Comparison of ENCODE assay signal across 30 cellular contexts in the genomic region with DNA sequence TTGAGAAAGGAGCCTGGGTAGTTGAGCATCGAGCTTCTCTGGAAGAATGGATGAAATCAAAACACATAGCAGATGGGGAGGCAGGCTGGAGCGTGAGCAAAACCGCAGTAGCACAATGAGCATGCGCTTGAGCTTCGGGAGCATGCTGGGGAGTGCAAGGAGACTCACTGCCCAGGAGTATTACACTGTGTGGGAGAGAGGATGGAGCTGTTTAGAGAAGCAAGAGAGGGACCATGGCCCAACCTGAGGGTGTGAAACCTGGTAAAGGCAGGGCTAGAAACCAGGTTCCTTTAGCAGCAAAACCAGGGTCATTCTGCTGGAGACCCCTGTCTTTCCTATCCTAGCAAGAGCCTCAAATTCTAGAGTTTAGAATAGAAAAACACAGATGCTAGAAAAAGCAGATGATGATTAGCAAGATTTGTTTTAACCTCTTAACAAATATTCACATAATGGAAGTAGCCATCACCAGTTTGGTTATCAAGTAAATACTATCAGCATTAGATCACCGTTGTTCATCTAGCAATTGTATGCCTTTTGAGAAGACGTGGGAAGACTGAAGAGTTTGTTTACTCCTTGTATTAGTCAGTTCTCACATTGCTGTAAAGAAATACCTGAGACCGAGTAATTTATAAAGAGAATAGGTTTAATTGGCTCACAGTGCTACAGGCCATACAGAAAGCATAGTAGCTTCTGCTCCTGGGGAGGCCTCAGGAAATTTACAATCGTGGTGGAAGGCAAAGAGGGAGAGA.
A peak's percentile ranks its signal among the peaks of the same experiment; 100 is the strongest.
DNase-seq lines count a peak whose midpoint lies in the region; TF ChIP-seq lines count a peak whose summit lies in the region.
"Had no signal": no experiment of that assay in that cellular context is flagged by ENCODE, and none has a peak within 500 bp of the region (broad histone marks: within the 10 kb centered on the region; RNA-seq: fewer than 3 reads in every experiment).

No MANE protein-coding gene starts in this region.

- H3K36me3 Mint-ChIP-seq in neural progenitor cell = no peaks in the 10 kb centered on the region
- H3K36me3 Mint-ChIP-seq: activated naive CD8-positive, alpha-beta T cell; CD8-positive, alpha-beta memory T cell; naive thymus-derived CD8-positive, alpha-beta T cell; WTC11 had no signal

- no peaks in the 10 kb centered on the region for H3K9me3 ChIP-seq in neural progenitor cell (ENCODE audit: low read depth)
- H3K9me3 ChIP-seq: ascending aorta, MG63, psoas muscle, sigmoid colon, tibial artery had no signal

- CTCF ChIA-PET in HEK293T (lab: Yijun Ruan, JAX) = no interaction called here

- POLR2A ChIA-PET in HEK293T (lab: Yijun Ruan, JAX) = no interaction called here

- no peaks in the 10 kb centered on the region for H4K20me1 ChIP-seq in neural progenitor cell (ENCODE audit: low read depth)

- no peak overlapping the region for H3K4me3 ChIP-seq in neural progenitor cell
- H3K4me3 ChIP-seq: ascending aorta, MG63, psoas muscle, sigmoid colon, tibial artery had no signal

- peaks cover 6% of the 10 kb centered on the region for H3K4me1 ChIP-seq in neural progenitor cell
- H3K4me1 ChIP-seq: ascending aorta, psoas muscle had no signal

- TF ChIP-seq CTCF in neural progenitor cell (IDR thresholded peaks at IDR 0.05) = no peak

- H3F3A ChIP-seq in neural progenitor cell (ENCODE audit: low read depth) = no peaks in the 10 kb centered on the region

- H3K4me2 ChIP-seq in neural progenitor cell = no peak overlapping the region

- no peaks in the 10 kb centered on the region for H3K36me3 ChIP-seq in neural progenitor cell
- H3K36me3 ChIP-seq: ascending aorta, MG63, sigmoid colon, tibial artery had no signal

- H3K27me3 ChIP-seq in neural progenitor cell = no peaks in the 10 kb centered on the region
- H3K27me3 ChIP-seq: ascending aorta, MG63, sigmoid colon, tibial artery had no signal

- no peak overlapping the region for H3K9ac ChIP-seq in neural progenitor cell

- no peak overlapping the region for H3K27ac ChIP-seq in neural progenitor cell
- H3K27ac ChIP-seq: ascending aorta, psoas muscle, tibial artery had no signal

- H3K27me3 Mint-ChIP-seq in neural progenitor cell (ENCODE audit: insufficient read depth, low read depth) = no peaks in the 10 kb centered on the region
- H3K27me3 Mint-ChIP-seq: activated naive CD8-positive, alpha-beta T cell; activated T-cell treated with anti-CD3 and anti-CD28 coated beads, Interleukin-2, amount 50 U/mL, for 24 hours; CD8-positive, alpha-beta memory T cell; effector memory CD8-positive, alpha-beta T cell had no signal

- H2AFZ ChIP-seq in neural progenitor cell (replicated peaks) = no peak overlapping the region

- no peak overlapping the region for H3K27ac Mint-ChIP-seq in neural progenitor cell
- H3K27ac Mint-ChIP-seq: activated naive CD8-positive, alpha-beta T cell; activated T-cell treated with anti-CD3 and anti-CD28 coated beads, Interleukin-2, amount 50 U/mL, for 24 hours; CD8-positive, alpha-beta memory T cell; effector memory CD8-positive, alpha-beta T cell; naive thymus-derived CD8-positive, alpha-beta T cell; WTC11 had no signal

- H3K79me2 ChIP-seq in neural progenitor cell (ENCODE audit: low read depth) = no peaks in the 10 kb centered on the region

- no peak overlapping the region for H3K4me3 Mint-ChIP-seq in neural progenitor cell
- H3K4me3 Mint-ChIP-seq: activated naive CD8-positive, alpha-beta T cell; activated T-cell treated with anti-CD3 and anti-CD28 coated beads, Interleukin-2, amount 50 U/mL, for 24 hours; CD8-positive, alpha-beta memory T cell; effector memory CD8-positive, alpha-beta T cell; naive thymus-derived CD8-positive, alpha-beta T cell; WTC11 had no signal

- peak; percentile 6 for DNase-seq in EH (ENCODE audit: low read depth)
- peak; percentile 80 for DNase-seq in NCI-H1694 treated with DMSO at 0.1 percent for 48 hours (lab: John Stamatoyannopoulos, UW)
- peak; percentile 39 for DNase-seq in astrocyte of the hippocampus (ENCODE audit: low read depth, low spot score)
- peak; percentile 48 for DNase-seq in kidney tubule cell (ENCODE audit: low spot score)
- DNase-seq in GF-D8 (lab: John Stamatoyannopoulos, UW) = no peak
- no peak for DNase-seq in HEK293T (ENCODE audit: extremely low spot score)
- DNase-seq in neural progenitor cell (ENCODE audit: low spot score) = no peak
- no peak for DNase-seq in NCI-H2081 (lab: John Stamatoyannopoulos, UW)
- DNase-seq: activated effector memory CD4-positive, alpha-beta T cell treated with anti-CD3 and anti-CD28 coated beads, Interleukin-2, amount 50 U/mL, for 16 hours; activated T-cell treated with anti-CD3 and anti-CD28 coated beads, Interleukin-2, amount 50 U/mL, for 24 hours; CD8-positive, alpha-beta memory T cell; central memory CD4-positive, alpha-beta T cell; effector memory CD8-positive, alpha-beta T cell; foreskin fibroblast; GOT3; head of caudate nucleus; KG1; MG63; naive thymus-derived CD8-positive, alpha-beta T cell; NCI-H1105 treated with DMSO at 0.1 percent for 48 hours; NCI-H2081 treated with DMSO at 0.1 percent for 48 hours; NCI-H82; psoas muscle; RPMI8226; sigmoid colon; stimulated activated CD4-positive, alpha-beta T cell treated with anti-CD3 and anti-CD28 coated beads, Interleukin-4, amount 100 ng/mL, for 4 hours; tibial artery had no signal

- H3K4me1 Mint-ChIP-seq in neural progenitor cell = peaks cover 6% of the 10 kb centered on the region
- H3K4me1 Mint-ChIP-seq: CD8-positive, alpha-beta memory T cell; naive thymus-derived CD8-positive, alpha-beta T cell had no signal

- H3K9me3 Mint-ChIP-seq in neural progenitor cell = no peaks in the 10 kb centered on the region
- H3K9me3 Mint-ChIP-seq: activated T-cell treated with anti-CD3 and anti-CD28 coated beads, Interleukin-2, amount 50 U/mL, for 24 hours; effector memory CD8-positive, alpha-beta T cell; naive thymus-derived CD8-positive, alpha-beta T cell; WTC11 had no signal

TF ChIP-seq in HEK293T, 16 proteins besides CTCF, POLR2A, EP300 and RAD21:
- TF ChIP-seq LEF1 (IDR thresholded peaks at IDR 0.05; ENCODE audit: borderline replicate concordance) (no peak), SP1 (IDR thresholded peaks at IDR 0.05) (no peak), ELF4 (IDR thresholded peaks at IDR 0.05) (no peak), FOXK2 (IDR thresholded peaks at IDR 0.05) (no peak), FOXM1 (IDR thresholded peaks at IDR 0.05; ENCODE audit: borderline replicate concordance) (no peak), L3MBTL2 (conservative IDR thresholded peaks at IDR 0.05) (no peak), SUZ12 (IDR thresholded peaks at IDR 0.05) (no peak), TARDBP (IDR thresholded peaks at IDR 0.05) (no peak), ZNF384 (IDR thresholded peaks at IDR 0.05) (no peak)
- TF ChIP-seq, protein P1, sequence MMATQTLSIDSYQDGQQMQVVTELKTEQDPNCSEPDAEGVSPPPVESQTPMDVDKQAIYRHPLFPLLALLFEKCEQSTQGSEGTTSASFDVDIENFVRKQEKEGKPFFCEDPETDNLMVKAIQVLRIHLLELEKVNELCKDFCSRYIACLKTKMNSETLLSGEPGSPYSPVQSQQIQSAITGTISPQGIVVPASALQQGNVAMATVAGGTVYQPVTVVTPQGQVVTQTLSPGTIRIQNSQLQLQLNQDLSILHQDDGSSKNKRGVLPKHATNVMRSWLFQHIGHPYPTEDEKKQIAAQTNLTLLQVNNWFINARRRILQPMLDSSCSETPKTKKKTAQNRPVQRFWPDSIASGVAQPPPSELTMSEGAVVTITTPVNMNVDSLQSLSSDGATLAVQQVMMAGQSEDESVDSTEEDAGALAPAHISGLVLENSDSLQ (IDR thresholded peaks at IDR 0.05) = no peak

Comparison
In these comparisons a context has a peak if more than half of its experiments do, and no peak if none do; other contexts are left out.
1. DNase-seq: peak in EH (single experiment), NCI-H1694 treated with DMSO at 0.1 percent for 48 hours (single experiment), astrocyte of the hippocampus (single experiment) and kidney tubule cell (single experiment); none in GF-D8 (single experiment), HEK293T (single experiment), neural progenitor cell (single experiment) and NCI-H2081 (0 of 2).